ENCODE assay signal across 17 cellular contexts in genomic region chrX:42017971-42018370, GRCh38.
DNase-seq lines count a peak whose midpoint lies in the region; ATAC-seq, FAIRE-seq and TF ChIP-seq lines count a peak whose summit lies in the region.
"Had no signal": no experiment of that assay in that cellular context is flagged by ENCODE, and none has a peak within 500 bp of the region (broad histone marks: within the 10 kb centered on the region; RNA-seq: fewer than 3 reads in every experiment).

No MANE protein-coding gene starts in this region.

- H3K9me3 ChIP-seq in PC-3 (ENCODE audit: low read length) (no peaks in the 10 kb centered on the region), kidney (ENCODE audit: control insufficient read depth in 1 of 2, low read length in 2 of 2) (no peaks in the 10 kb centered on the region), HepG2 (ENCODE audit: low read length) (no peaks in the 10 kb centered on the region), thyroid gland (no peaks in the 10 kb centered on the region), heart left ventricle (no peaks in the 10 kb centered on the region)

- in situ Hi-C loops in HepG2 (cut with HindIII; ENCODE audit: extremely low pct_ligation_motif_present, low pct_unique_long_range_greater_than_20kb), result no loop called here

- ATAC-seq in PC-3, result no peak
- ATAC-seq in HepG2, result no peak
- no peak for ATAC-seq in heart left ventricle

- WGBS in HepG2 (ENCODE audit: low lambda C conversion rate), result 7% methylated on average over 1 of the region's 1 CpG
- WGBS in thyroid gland, 2 donors, result 79 to 92% methylated on average over 1 of the region's 1 CpG
- 62 to 93% (median 86%) methylated on average over 1 of the region's 1 CpG for WGBS in heart left ventricle, 4 donors

- TF ChIP-seq POLR2A in HepG2 (IDR thresholded peaks at IDR 0.05; ENCODE audit: insufficient read depth in 1 of 2, low read depth in 2 of 2, low read length in 2 of 2) (no peak), thyroid gland (IDR thresholded peaks at IDR 0.05) (no peak), heart left ventricle (IDR thresholded peaks at IDR 0.05) (no peak)

- H4K20me1 ChIP-seq in PC-3 (ENCODE audit: low read length), result no peaks in the 10 kb centered on the region
- no peaks in the 10 kb centered on the region for H4K20me1 ChIP-seq in HepG2 (ENCODE audit: insufficient read depth, low read length)

- H3K27me3 ChIP-seq in PC-3 (ENCODE audit: low read length) (no peaks in the 10 kb centered on the region), HepG2 (ENCODE audit: control insufficient read depth in 1 of 2, insufficient read depth in 2 of 2, low read length in 2 of 2) (no peaks in the 10 kb centered on the region), thyroid gland (no peaks in the 10 kb centered on the region), heart left ventricle (no peaks in the 10 kb centered on the region)

- H3K27ac ChIP-seq in PC-3 (ENCODE audit: low read length) (no peak overlapping the region), kidney (ENCODE audit: low read depth in 2 of 2, low read length in 2 of 2) (no peak overlapping the region), HepG2 (ENCODE audit: extremely low read length, insufficient read depth, low read length) (no peak overlapping the region), thyroid gland (no peak overlapping the region), heart left ventricle (no peak overlapping the region)
- H3K27ac ChIP-seq: C4-2B had no signal

- H3F3A ChIP-seq in PC-3 (ENCODE audit: low read length, unreplicated experiment), result no peaks in the 10 kb centered on the region

- no peak for TF ChIP-seq CTCF in PC-3 (conservative IDR thresholded peaks at IDR 0.05; ENCODE audit: low read depth, low read length)
- TF ChIP-seq CTCF in kidney (IDR thresholded peaks at IDR 0.05; ENCODE audit: borderline replicate concordance, extremely low read depth, insufficient read depth), result no peak
- TF ChIP-seq CTCF in HepG2 (CRISPR knock-in tag; IDR thresholded peaks at IDR 0.05), result no peak
- no peak for TF ChIP-seq CTCF in thyroid gland (IDR thresholded peaks at IDR 0.05)
- no peak for TF ChIP-seq CTCF in heart left ventricle (IDR thresholded peaks at IDR 0.05)

- CTCF ChIA-PET in PC-3 (lab: Charles Lee), result no interaction called here
- CTCF ChIA-PET in HepG2 (lab: Yijun Ruan, JAX; ENCODE audit: low intra/inter-chr PET ratio, low total read pairs), result no interaction called here

- peaks cover 3% of the 10 kb centered on the region; the same call in 1 of the 2 replicates for H3K4me1 ChIP-seq in PC-3 (ENCODE audit: insufficient read depth, low read length)
- H3K4me1 ChIP-seq in kidney (ENCODE audit: control insufficient read depth in 1 of 2, insufficient read depth in 1 of 2, low read depth in 1 of 2, low read length in 2 of 2), result no peaks in the 10 kb centered on the region
- H3K4me1 ChIP-seq in HepG2 (ENCODE audit: insufficient read depth, low read length), result no peaks in the 10 kb centered on the region
- H3K4me1 ChIP-seq in thyroid gland, result no peaks in the 10 kb centered on the region
- no peaks in the 10 kb centered on the region for H3K4me1 ChIP-seq in heart left ventricle

- H3K9ac ChIP-seq in PC-3 (ENCODE audit: low read length), result no peak overlapping the region
- no peak overlapping the region for H3K9ac ChIP-seq in kidney (ENCODE audit: low read length in 2 of 2)
- H3K9ac ChIP-seq in HepG2 (ENCODE audit: insufficient read depth, low read depth, low read length), result no peak overlapping the region

- H3K79me2 ChIP-seq in PC-3 (ENCODE audit: low read length) (no peaks in the 10 kb centered on the region), HepG2 (ENCODE audit: insufficient read depth, low read length) (no peaks in the 10 kb centered on the region)

- H3K4me3 ChIP-seq in PC-3 (ENCODE audit: low read length), result no peak overlapping the region
- no peak overlapping the region for H3K4me3 ChIP-seq in kidney (ENCODE audit: low read length in 2 of 2)
- no peak overlapping the region for H3K4me3 ChIP-seq in HepG2 (replicated peaks in 1 of 3; ENCODE audit: insufficient read depth in 1 of 3, low read depth in 2 of 3, low read length in 3 of 3)
- H3K4me3 ChIP-seq in thyroid gland (replicated peaks in 1 of 3), result no peak overlapping the region
- H3K4me3 ChIP-seq in heart left ventricle, result no peak overlapping the region

- BruUV-seq in PC-3 (replicated peaks; lab: Mats Ljungman, UMichigan), result no TSS peak
- no TSS peak for BruUV-seq in HepG2 (replicated peaks; lab: Mats Ljungman, UMichigan)

- POLR2A ChIA-PET in PC-3 (lab: Charles Lee; ENCODE audit: unreplicated experiment) (no interaction called here), HepG2 (lab: Yijun Ruan, JAX) (no interaction called here)

- H2AFZ ChIP-seq in PC-3 (ENCODE audit: low read length) (no peak overlapping the region), HepG2 (ENCODE audit: low read length) (no peak overlapping the region)

- FAIRE-seq in GM18507 (lab: Jason Lieb, UNC) (peak; percentile 49), kidney (lab: Jason Lieb, UNC) (peak; percentile 85), HepG2 (lab: Jason Lieb, UNC) (no peak)
- FAIRE-seq: G401.6, GM12891, H1 had no signal

- TF ChIP-seq EP300 in HepG2 (IDR thresholded peaks at IDR 0.05; ENCODE audit: low read depth in 2 of 2, low read length in 2 of 2), result no peak
- no peak for TF ChIP-seq EP300 in HepG2 (CRISPR knock-in tag; IDR thresholded peaks at IDR 0.05; ENCODE audit: borderline replicate concordance)

- TF ChIP-seq RAD21 in HepG2 (CRISPR knock-in tag; IDR thresholded peaks at IDR 0.05), result no peak

- no peaks in the 10 kb centered on the region for H3K9me2 ChIP-seq in PC-3 (replicated peaks; ENCODE audit: low read length)

- intact Hi-C loops in PC-3 (cut with micrococcal nuclease) (no loop called here), kidney (cut with DNase I) (no loop called here), HepG2 (cut with micrococcal nuclease; ENCODE audit: unreplicated experiment) (no loop called here), thyroid gland (cut with DNase I) (no loop called here), heart left ventricle (cut with DNase I) (no loop called here)

- no peaks in the 10 kb centered on the region for H3K36me3 ChIP-seq in PC-3 (ENCODE audit: low read depth, low read length)
- H3K36me3 ChIP-seq in kidney (ENCODE audit: control insufficient read depth in 1 of 2, insufficient read depth in 2 of 2, low read length in 2 of 2), result no peaks in the 10 kb centered on the region
- H3K36me3 ChIP-seq in HepG2 (replicated peaks in 1 of 2; ENCODE audit: control insufficient read depth in 1 of 2, insufficient read depth in 2 of 2, low read length in 2 of 2), result no peaks in the 10 kb centered on the region
- H3K36me3 ChIP-seq in thyroid gland, result no peaks in the 10 kb centered on the region
- no peaks in the 10 kb centered on the region for H3K36me3 ChIP-seq in heart left ventricle

- DNase-seq in GM18507 (ENCODE audit: extremely low spot score, insufficient read length, low read depth) (no peak), PC-3 (peak; percentile 61), kidney (no peak), stromal cell of bone marrow (ENCODE audit: low read depth) (peak; percentile 5), HepG2 (ENCODE audit: low spot score) (no peak), thyroid gland (no peak), heart left ventricle (no peak)
- DNase-seq: ACHN; AML-193; Calu3; CD4-positive, alpha-beta memory T cell; H9; KG1 had no signal

- H3K4me2 ChIP-seq in PC-3 (ENCODE audit: low read length), result no peak overlapping the region
- H3K4me2 ChIP-seq in HepG2 (ENCODE audit: low read depth, low read length), result no peak overlapping the region

TF ChIP-seq in HepG2, 621 proteins besides CTCF, POLR2A, EP300 and RAD21:
- TF ChIP-seq ZNF724P (CRISPR knock-in tag; IDR thresholded peaks at IDR 0.05; ENCODE audit: borderline replicate concordance), result no peak
- TF ChIP-seq ZNF639 (CRISPR knock-in tag; conservative IDR thresholded peaks at IDR 0.05), result no peak
TF ChIP-seq in HepG2: peak in this region for 0.

Comparison
In these comparisons a context has a peak if more than half of its experiments do, and no peak if none do; other contexts are left out.
1. DNase-seq: peak in PC-3 (single experiment) and stromal cell of bone marrow (single experiment); none in GM18507 (single experiment), kidney (single experiment), HepG2 (single experiment), thyroid gland (0 of 2) and heart left ventricle (0 of 5).